In genomic region chr12:131090254-131091210, GRCh38 we compare ENCODE assay signal across 18 cellular contexts.
A peak's percentile ranks its signal among the peaks of the same experiment; 100 is the strongest.
DNase-seq lines count a peak whose midpoint lies in the region; ATAC-seq and TF ChIP-seq lines count a peak whose summit lies in the region.
"Had no signal": no experiment of that assay in that cellular context is flagged by ENCODE, and none has a peak within 500 bp of the region (broad histone marks: within the 10 kb centered on the region; RNA-seq: fewer than 3 reads in every experiment).

No MANE protein-coding gene starts in this region.

- H3K9me3 ChIP-seq in breast epithelium = no peaks in the 10 kb centered on the region
- H3K9me3 ChIP-seq: neutrophil, SJSA1, suprapubic skin had no signal

- intact Hi-C loops in MCF 10A (cut with micrococcal nuclease) = loop anchor here (5.0 to 10.0 kb wide), 2 partner anchors 173 to 326 kb away; no protein-coding TSS in a partner anchor
- intact Hi-C loops in breast epithelium (cut with DNase I; ENCODE audit: low total_unique reads) = no loop called here

- H3K4me1 ChIP-seq in breast epithelium = no peaks in the 10 kb centered on the region
- H3K4me1 ChIP-seq: SJSA1 had no signal

- H3K4me1 Mint-ChIP-seq in MCF 10A (ENCODE audit: insufficient read depth, unreplicated experiment) = peaks cover 11% of the 10 kb centered on the region

- CTCF ChIA-PET in MCF 10A (lab: Yijun Ruan, JAX) = interaction anchor here (0.7 kb wide), 1 partner anchor 15 kb away, joined by 3 read pairs; no protein-coding TSS in a partner anchor

- TF ChIP-seq CTCF in MCF 10A (IDR thresholded peaks at IDR 0.05; ENCODE audit: unreplicated experiment) (no peak), breast epithelium (IDR thresholded peaks at IDR 0.05) (no peak)

- DNase-seq in MCF 10A (ENCODE audit: unreplicated experiment) = peak; percentile 59
- DNase-seq in breast epithelium (ENCODE audit: low spot score in 2 of 2) = no peak
- peak; percentile 50 for DNase-seq in SW480 (ENCODE audit: low spot score)
- peak; percentile 40 for DNase-seq in islet precursor cell
- peak; percentile 24 for DNase-seq in superior temporal gyrus (ENCODE audit: extremely low spot score)
- DNase-seq in NCI-H748 treated with DMSO at 0.1 percent for 48 hours (lab: John Stamatoyannopoulos, UW) = no peak
- no peak for DNase-seq in iPS-NIHi7 (ENCODE audit: extremely low spot score)
- DNase-seq: activated CD4-positive, alpha-beta T cell treated with anti-CD3 and anti-CD28 coated beads for 1 hour; effector CD8-positive, alpha-beta T cell; kidney glomerular epithelial cell; MV-4-11; NCI-H2081; NCI-H526 treated with DMSO at 0.1 percent for 48 hours had no signal

- ATAC-seq in GM19035 (IDR thresholded peaks at IDR 0.05; ENCODE audit: unreplicated experiment) = no peak

- no peak overlapping the region for H3K4me3 ChIP-seq in breast epithelium
- H3K4me3 ChIP-seq: cardiac muscle cell, SJSA1, suprapubic skin had no signal

- H3K27ac ChIP-seq in breast epithelium = no peak overlapping the region
- H3K27ac ChIP-seq: cardiac muscle cell, neutrophil, SJSA1, suprapubic skin had no signal

- no peak overlapping the region for H3K27ac Mint-ChIP-seq in MCF 10A (ENCODE audit: low read depth, unreplicated experiment)

- no peak overlapping the region for H3K4me3 Mint-ChIP-seq in MCF 10A (ENCODE audit: unreplicated experiment)

- no TSS peak for BruUV-seq in MCF 10A (replicated peaks; lab: Mats Ljungman, UMichigan)

- peaks cover 5% of the 10 kb centered on the region for H3K27me3 Mint-ChIP-seq in MCF 10A (ENCODE audit: insufficient read depth, unreplicated experiment)

- H3K36me3 ChIP-seq in breast epithelium = no peaks in the 10 kb centered on the region
- H3K36me3 ChIP-seq: cardiac muscle cell, neutrophil, SJSA1, suprapubic skin had no signal

- H3K27me3 ChIP-seq in breast epithelium = peaks cover 0 to 3% of the 10 kb centered on the region in 2 donors
- H3K27me3 ChIP-seq: cardiac muscle cell, SJSA1 had no signal

- TF ChIP-seq POLR2A in breast epithelium (IDR thresholded peaks at IDR 0.05) = no peak

- H3K9me3 Mint-ChIP-seq in MCF 10A (ENCODE audit: unreplicated experiment) = no peaks in the 10 kb centered on the region

- POLR2A ChIA-PET in MCF 10A (lab: Yijun Ruan, JAX) = no interaction called here

- H3K36me3 Mint-ChIP-seq in MCF 10A (ENCODE audit: insufficient read depth, unreplicated experiment) = no peaks in the 10 kb centered on the region

Comparison
In these comparisons a context has a peak if more than half of its experiments do, and no peak if none do; other contexts are left out.
1. DNase-seq: peak in MCF 10A (single experiment), SW480 (single experiment), islet precursor cell (single experiment) and superior temporal gyrus (single experiment); none in breast epithelium (0 of 2), NCI-H748 treated with DMSO at 0.1 percent for 48 hours (single experiment) and iPS-NIHi7 (single experiment).